8 cellular contexts compared by ENCODE assay signal in genomic region chr19:14519245-14519859, GRCh38. TPM values are rescaled to one million over a fixed set of nuclear protein-coding genes. Genes with fewer than 3 reads are reported as not detected.
A peak's percentile ranks its signal among the peaks of the same experiment; 100 is the strongest.
DNase-seq lines count a peak whose midpoint lies in the region; TF ChIP-seq lines count a peak whose summit lies in the region.

No MANE protein-coding gene starts in this region.

- peak overlapping the region; percentile 91 to 96 for H3K27ac ChIP-seq in liver (ENCODE audit: low read depth in 1 of 2, low read length in 2 of 2)
- peak overlapping the region; percentile 96 for H3K27ac ChIP-seq in subcutaneous abdominal adipose tissue (ENCODE audit: low read depth, low read length)

- peak overlapping the region; percentile 94 for H3K27ac Mint-ChIP-seq in T-helper 1 cell treated with Interleukin-12 subunit alpha and Interleukin-12 subunit beta and Interleukin-4 antibody, amounts not matched to agents 30 μg/mL and 1 μg/mL, for 36 hours
- H3K27ac Mint-ChIP-seq in activated T-helper 1 cell treated with anti-CD3 and anti-CD28 coated beads, Interleukin-12 subunit alpha, Interleukin-12 subunit beta, Interleukin-2, Interleukin-4 antibody, amounts not matched to agents 30 ng/mL and 10 ng/mL and 1 ng/mL, durations not matched to agents 14 hours and 24 hours and 36 hours: peak overlapping the region; percentile 94

- H3K4me3 ChIP-seq in liver (ENCODE audit: low read depth in 1 of 3, low read length in 3 of 3): no peak overlapping the region
- H3K4me3 ChIP-seq in subcutaneous abdominal adipose tissue (ENCODE audit: low read depth in 1 of 5, low read length in 5 of 5): no peak overlapping the region

- WGBS in liver: 95% methylated on average over 22 of the region's 22 CpGs

- H3K9me3 ChIP-seq in liver (ENCODE audit: control insufficient read depth in 4 of 4, low read length in 3 of 4): no peaks in the 10 kb centered on the region
- no peaks in the 10 kb centered on the region for H3K9me3 ChIP-seq in subcutaneous abdominal adipose tissue (ENCODE audit: control insufficient read depth in 5 of 5, low read length in 5 of 5)

- no peak for TF ChIP-seq RAD21 in liver (IDR thresholded peaks at IDR 0.05)

- peaks cover 52% of the 10 kb centered on the region for H3K4me1 Mint-ChIP-seq in T-helper 1 cell treated with Interleukin-12 subunit alpha and Interleukin-12 subunit beta and Interleukin-4 antibody, amounts not matched to agents 30 μg/mL and 1 μg/mL, for 36 hours (ENCODE audit: low read depth)
- peaks cover 63% of the 10 kb centered on the region for H3K4me1 Mint-ChIP-seq in activated T-helper 1 cell treated with anti-CD3 and anti-CD28 coated beads, Interleukin-12 subunit alpha, Interleukin-12 subunit beta, Interleukin-2, Interleukin-4 antibody, amounts not matched to agents 30 ng/mL and 10 ng/mL and 1 ng/mL, durations not matched to agents 14 hours and 24 hours and 36 hours (ENCODE audit: low read depth)

- H3K36me3 Mint-ChIP-seq in T-helper 1 cell treated with Interleukin-12 subunit alpha and Interleukin-12 subunit beta and Interleukin-4 antibody, amounts not matched to agents 30 μg/mL and 1 μg/mL, for 36 hours (ENCODE audit: low read depth): peaks cover 31% of the 10 kb centered on the region
- H3K36me3 Mint-ChIP-seq in activated T-helper 1 cell treated with anti-CD3 and anti-CD28 coated beads, Interleukin-12 subunit alpha, Interleukin-12 subunit beta, Interleukin-2, Interleukin-4 antibody, amounts not matched to agents 30 ng/mL and 10 ng/mL and 1 ng/mL, durations not matched to agents 14 hours and 24 hours and 36 hours (ENCODE audit: low read depth): peaks cover 30% of the 10 kb centered on the region

- TF ChIP-seq CTCF in liver (IDR thresholded peaks at IDR 0.05; ENCODE audit: low read depth, low read length, missing input control): no peak

- no peaks in the 10 kb centered on the region for H3K9me3 Mint-ChIP-seq in T-helper 1 cell treated with Interleukin-12 subunit alpha and Interleukin-12 subunit beta and Interleukin-4 antibody, amounts not matched to agents 30 μg/mL and 1 μg/mL, for 36 hours
- H3K9me3 Mint-ChIP-seq in activated T-helper 1 cell treated with anti-CD3 and anti-CD28 coated beads, Interleukin-12 subunit alpha, Interleukin-12 subunit beta, Interleukin-2, Interleukin-4 antibody, amounts not matched to agents 30 ng/mL and 10 ng/mL and 1 ng/mL, durations not matched to agents 14 hours and 24 hours and 36 hours: no peaks in the 10 kb centered on the region

- H3K36me3 ChIP-seq in liver (ENCODE audit: control insufficient read depth in 4 of 4, insufficient read depth in 3 of 4, low read depth in 1 of 4, low read length in 3 of 4) (peaks cover 8 to 21% (median 14%) of the 10 kb centered on the region in 4 donors), subcutaneous abdominal adipose tissue (ENCODE audit: control insufficient read depth in 5 of 5, insufficient read depth in 5 of 5, low read length in 5 of 5) (peaks cover 0 to 29% (median 24%) of the 10 kb centered on the region in 5 donors)

- H3K27me3 ChIP-seq in liver (ENCODE audit: control insufficient read depth in 4 of 4, insufficient read depth in 4 of 4, low read length in 3 of 4): no peaks in the 10 kb centered on the region
- no peaks in the 10 kb centered on the region for H3K27me3 ChIP-seq in subcutaneous abdominal adipose tissue (ENCODE audit: control insufficient read depth in 5 of 5, insufficient read depth in 4 of 5, low read length in 5 of 5)

- H3K27me3 Mint-ChIP-seq in T-helper 1 cell treated with Interleukin-12 subunit alpha and Interleukin-12 subunit beta and Interleukin-4 antibody, amounts not matched to agents 30 μg/mL and 1 μg/mL, for 36 hours (ENCODE audit: low read depth): no peaks in the 10 kb centered on the region
- peaks cover 2% of the 10 kb centered on the region for H3K27me3 Mint-ChIP-seq in activated T-helper 1 cell treated with anti-CD3 and anti-CD28 coated beads, Interleukin-12 subunit alpha, Interleukin-12 subunit beta, Interleukin-2, Interleukin-4 antibody, amounts not matched to agents 30 ng/mL and 10 ng/mL and 1 ng/mL, durations not matched to agents 14 hours and 24 hours and 36 hours (ENCODE audit: insufficient read depth)

- H3K4me1 ChIP-seq in liver (ENCODE audit: control insufficient read depth in 4 of 4, insufficient read depth in 4 of 4, low read length in 3 of 4) (peaks cover 19 to 39% (median 23%) of the 10 kb centered on the region in 4 donors), subcutaneous abdominal adipose tissue (ENCODE audit: control insufficient read depth in 5 of 5, insufficient read depth in 5 of 5, low read length in 5 of 5) (peaks cover 17 to 48% (median 33%) of the 10 kb centered on the region in 5 donors)

- intact Hi-C loops in activated T-helper 1 cell treated with anti-CD3 and anti-CD28 coated beads, Interleukin-12 subunit alpha, Interleukin-12 subunit beta, Interleukin-2, Interleukin-4 antibody, amounts not matched to agents 30 ng/mL and 10 ng/mL and 1 ng/mL, durations not matched to agents 14 hours and 24 hours and 36 hours (cut with micrococcal nuclease): loop anchor here (2.0 kb wide), 2 partner anchors 23 to 605 kb away; partner anchors contain the start of gene GIPC1

- DNase-seq in T-helper 1 cell: no peak
- no peak for DNase-seq in activated T-helper 1 cell treated with anti-CD3 and anti-CD28 coated beads, Interleukin-12 subunit alpha, Interleukin-12 subunit beta, Interleukin-2, Interleukin-4 antibody, amounts not matched to agents 30 ng/mL and 10 ng/mL and 1 ng/mL, durations not matched to agents 14 hours and 24 hours and 36 hours (ENCODE audit: low spot score)
- no peak for DNase-seq in NCI-H1417 treated with DMSO at 0.1 percent for 48 hours (lab: John Stamatoyannopoulos, UW)
- DNase-seq in SHP77 treated with DMSO at 0.1 percent for 48 hours (lab: John Stamatoyannopoulos, UW): no peak
- DNase-seq in NCI-H748 (lab: John Stamatoyannopoulos, UW; ENCODE audit: unreplicated experiment): no peak

- peak overlapping the region; percentile 50 to 76 for H3K9ac ChIP-seq in liver (ENCODE audit: low read depth in 1 of 2, low read length in 2 of 2)
- H3K9ac ChIP-seq in subcutaneous abdominal adipose tissue (ENCODE audit: low read length in 5 of 5): peak overlapping the region in 3 of 5 donors; percentile 2 to 83 (median 79)

- peak overlapping the region; percentile 79 for H3K4me3 Mint-ChIP-seq in T-helper 1 cell treated with Interleukin-12 subunit alpha and Interleukin-12 subunit beta and Interleukin-4 antibody, amounts not matched to agents 30 μg/mL and 1 μg/mL, for 36 hours
- peak overlapping the region; percentile 85 for H3K4me3 Mint-ChIP-seq in activated T-helper 1 cell treated with anti-CD3 and anti-CD28 coated beads, Interleukin-12 subunit alpha, Interleukin-12 subunit beta, Interleukin-2, Interleukin-4 antibody, amounts not matched to agents 30 ng/mL and 10 ng/mL and 1 ng/mL, durations not matched to agents 14 hours and 24 hours and 36 hours

TF ChIP-seq in liver, 16 proteins besides CTCF, POLR2A, EP300 and RAD21 (continues in another document):
- TF ChIP-seq TAF1 (conservative IDR thresholded peaks at IDR 0.05) (no peak), HNF4A (conservative IDR thresholded peaks at IDR 0.05) (no peak)

RNA-seq across cellular contexts. Expression of gene DNAJB1, which starts 1.2 kb away (rescaled TPM):
- total RNA-seq in activated T-helper 1 cell treated with anti-CD3 and anti-CD28 coated beads, Interleukin-12 subunit alpha, Interleukin-12 subunit beta, Interleukin-2, Interleukin-4 antibody, amounts not matched to agents 30 ng/mL and 10 ng/mL and 1 ng/mL, durations not matched to agents 14 hours and 24 hours and 36 hours: 104 and 120 TPM in 2 replicates
- total RNA-seq in liver: 10 to 100 TPM; 32.5 to 43.0 TPM
- 10 to 100 TPM; 29.4 to 36.5 TPM for polyA plus RNA-seq in liver

RNA-seq across cellular contexts. Expression of gene TECR, which starts 10.0 kb away (rescaled TPM):
- 110 and 120 TPM in 2 replicates for total RNA-seq in activated T-helper 1 cell treated with anti-CD3 and anti-CD28 coated beads, Interleukin-12 subunit alpha, Interleukin-12 subunit beta, Interleukin-2, Interleukin-4 antibody, amounts not matched to agents 30 ng/mL and 10 ng/mL and 1 ng/mL, durations not matched to agents 14 hours and 24 hours and 36 hours
- 10 to 100 TPM; 26.4 to 35.3 TPM for total RNA-seq in liver
- polyA plus RNA-seq in liver: 100 to 1,000 TPM in 1 of 2 donors, 10 to 100 TPM in 1; 86.3 to 157 TPM

RNA-seq across cellular contexts. Expression of gene GIPC1, which starts 23.4 kb away (rescaled TPM):
- total RNA-seq in activated T-helper 1 cell treated with anti-CD3 and anti-CD28 coated beads, Interleukin-12 subunit alpha, Interleukin-12 subunit beta, Interleukin-2, Interleukin-4 antibody, amounts not matched to agents 30 ng/mL and 10 ng/mL and 1 ng/mL, durations not matched to agents 14 hours and 24 hours and 36 hours: 42.9 and 43.7 TPM in 2 replicates
- 10 to 100 TPM; 18.4 to 31.7 TPM for total RNA-seq in liver
- polyA plus RNA-seq in liver: 10 to 100 TPM; 19.4 to 34.5 TPM

RNA-seq across cellular contexts. Expression of gene PTGER1, which starts 44.2 kb away (rescaled TPM):
- 0.44 and 0.78 TPM in 2 replicates for total RNA-seq in activated T-helper 1 cell treated with anti-CD3 and anti-CD28 coated beads, Interleukin-12 subunit alpha, Interleukin-12 subunit beta, Interleukin-2, Interleukin-4 antibody, amounts not matched to agents 30 ng/mL and 10 ng/mL and 1 ng/mL, durations not matched to agents 14 hours and 24 hours and 36 hours
- under 1 TPM in 1 of 2 donors, not detected in 1; 0.42 TPM for total RNA-seq in liver
- polyA plus RNA-seq in liver: under 1 TPM; 0.15 to 0.22 TPM

RNA-seq across cellular contexts. Expression of gene NDUFB7, which starts 52.5 kb away (rescaled TPM):
- total RNA-seq in activated T-helper 1 cell treated with anti-CD3 and anti-CD28 coated beads, Interleukin-12 subunit alpha, Interleukin-12 subunit beta, Interleukin-2, Interleukin-4 antibody, amounts not matched to agents 30 ng/mL and 10 ng/mL and 1 ng/mL, durations not matched to agents 14 hours and 24 hours and 36 hours: 131 and 133 TPM in 2 replicates
- 100 to 1,000 TPM; 110 to 222 TPM for total RNA-seq in liver
- 100 to 1,000 TPM; 282 to 293 TPM for polyA plus RNA-seq in liver
